9 cellular contexts compared by ENCODE assay signal in genomic region chr7:50331564-50332208, GRCh38. TPM values are rescaled to one million over a fixed set of nuclear protein-coding genes. Genes with fewer than 3 reads are reported as not detected.
A peak's percentile ranks its signal among the peaks of the same experiment; 100 is the strongest.
DNase-seq lines count a peak whose midpoint lies in the region; ATAC-seq, FAIRE-seq and TF ChIP-seq lines count a peak whose summit lies in the region.
"Had no signal": no experiment of that assay in that cellular context is flagged by ENCODE, and none has a peak within 500 bp of the region (broad histone marks: within the 10 kb centered on the region; RNA-seq: fewer than 3 reads in every experiment).

No MANE protein-coding gene starts in this region.

- H3K27ac Mint-ChIP-seq in activated T-helper 17 cell treated with anti-CD3 and anti-CD28 coated beads, Interleukin-2, amount 50 U/mL, for 72 hours, result peak overlapping the region; percentile 86
- H3K27ac Mint-ChIP-seq in nephron progenitor cell, result no peak overlapping the region

- H3K27me3 Mint-ChIP-seq in activated T-helper 17 cell treated with anti-CD3 and anti-CD28 coated beads, Interleukin-2, amount 50 U/mL, for 72 hours, result no peaks in the 10 kb centered on the region
- H3K27me3 Mint-ChIP-seq in nephron progenitor cell (ENCODE audit: low read depth, poor library complexity), result peaks cover 2% of the 10 kb centered on the region

- peak overlapping the region; percentile 97 for H3K4me2 ChIP-seq in BLaER1

- no peak for FAIRE-seq in urothelium cell line (lab: Jason Lieb, UNC)

- H3K4me1 ChIP-seq in BLaER1, result peaks cover 98% of the 10 kb centered on the region
- peaks cover 11% of the 10 kb centered on the region for H3K4me1 ChIP-seq in BE2C

- H3K4me3 ChIP-seq in BLaER1, result peak overlapping the region; percentile 1; the same call in 1 of the 2 replicates
- H3K4me3 ChIP-seq in BE2C (ENCODE audit: low read depth, low read length), result no peak overlapping the region

- no peaks in the 10 kb centered on the region for H3K9me3 ChIP-seq in BLaER1
- H3K9me3 ChIP-seq in BE2C, result no peaks in the 10 kb centered on the region

- DNase-seq in urothelium cell line (ENCODE audit: low spot score) (no peak), BE2C (no peak), nephron progenitor cell (no peak), NCI-H2196 treated with DMSO at 0.1 percent for 48 hours (lab: John Stamatoyannopoulos, UW; ENCODE audit: unreplicated experiment) (no peak)
- DNase-seq: NCI-H446 had no signal

- H4K20me1 ChIP-seq in BLaER1, result peaks cover 68% of the 10 kb centered on the region

- H3K27me3 ChIP-seq in BLaER1, result no peaks in the 10 kb centered on the region
- peaks cover 35% of the 10 kb centered on the region for H3K27me3 ChIP-seq in BE2C

- peak overlapping the region; percentile 26; the same call in 1 of the 2 replicates for H3K9ac ChIP-seq in BLaER1

- H3K9me3 Mint-ChIP-seq in activated T-helper 17 cell treated with anti-CD3 and anti-CD28 coated beads, Interleukin-2, amount 50 U/mL, for 72 hours, result no peaks in the 10 kb centered on the region
- H3K9me3 Mint-ChIP-seq in nephron progenitor cell, result no peaks in the 10 kb centered on the region

- no peaks in the 10 kb centered on the region for H3K36me3 Mint-ChIP-seq in activated T-helper 17 cell treated with anti-CD3 and anti-CD28 coated beads, Interleukin-2, amount 50 U/mL, for 72 hours (ENCODE audit: low read depth)
- H3K36me3 Mint-ChIP-seq in nephron progenitor cell (ENCODE audit: low read depth), result no peaks in the 10 kb centered on the region

- no peak overlapping the region for H3K4me3 Mint-ChIP-seq in activated T-helper 17 cell treated with anti-CD3 and anti-CD28 coated beads, Interleukin-2, amount 50 U/mL, for 72 hours
- no peak overlapping the region for H3K4me3 Mint-ChIP-seq in nephron progenitor cell

- H3K4me1 Mint-ChIP-seq in activated T-helper 17 cell treated with anti-CD3 and anti-CD28 coated beads, Interleukin-2, amount 50 U/mL, for 72 hours, result peaks cover 43% of the 10 kb centered on the region
- H3K4me1 Mint-ChIP-seq in nephron progenitor cell, result peaks cover 27% of the 10 kb centered on the region

- H3K36me3 ChIP-seq in BLaER1, result peaks cover 76% of the 10 kb centered on the region
- H3K36me3 ChIP-seq in BE2C, result no peaks in the 10 kb centered on the region

- TF ChIP-seq CTCF in BE2C (IDR thresholded peaks at IDR 0.05; ENCODE audit: low read depth, low read length) (no peak), nephron progenitor cell (IDR thresholded peaks at IDR 0.05) (no peak)

- H3K27ac ChIP-seq in BLaER1, result peak overlapping the region; percentile 62

- peak; percentile 66 for ATAC-seq in GM18909 (IDR thresholded peaks at IDR 0.05; ENCODE audit: poor library complexity, unreplicated experiment)
- ATAC-seq in HG03045 (IDR thresholded peaks at IDR 0.05; ENCODE audit: unreplicated experiment), result peak; percentile 57
- ATAC-seq in activated T-helper 17 cell treated with anti-CD3 and anti-CD28 coated beads, Interleukin-2, amount 50 U/mL, for 72 hours (replicated peaks), result peak; percentile 81

RNA-seq across cellular contexts. Expression of gene IKZF1, which starts 27.2 kb away (rescaled TPM):
- total RNA-seq in activated T-helper 17 cell treated with anti-CD3 and anti-CD28 coated beads, Interleukin-2, amount 50 U/mL, for 72 hours, result 100 to 1,000 TPM; 253 to 343 TPM
- polyA plus RNA-seq in BE2C (2012; ENCODE audit: insufficient read depth, insufficient read length, low read depth), result not detected
